ENCODE assay signal across 8 cellular contexts in the genomic region with DNA sequence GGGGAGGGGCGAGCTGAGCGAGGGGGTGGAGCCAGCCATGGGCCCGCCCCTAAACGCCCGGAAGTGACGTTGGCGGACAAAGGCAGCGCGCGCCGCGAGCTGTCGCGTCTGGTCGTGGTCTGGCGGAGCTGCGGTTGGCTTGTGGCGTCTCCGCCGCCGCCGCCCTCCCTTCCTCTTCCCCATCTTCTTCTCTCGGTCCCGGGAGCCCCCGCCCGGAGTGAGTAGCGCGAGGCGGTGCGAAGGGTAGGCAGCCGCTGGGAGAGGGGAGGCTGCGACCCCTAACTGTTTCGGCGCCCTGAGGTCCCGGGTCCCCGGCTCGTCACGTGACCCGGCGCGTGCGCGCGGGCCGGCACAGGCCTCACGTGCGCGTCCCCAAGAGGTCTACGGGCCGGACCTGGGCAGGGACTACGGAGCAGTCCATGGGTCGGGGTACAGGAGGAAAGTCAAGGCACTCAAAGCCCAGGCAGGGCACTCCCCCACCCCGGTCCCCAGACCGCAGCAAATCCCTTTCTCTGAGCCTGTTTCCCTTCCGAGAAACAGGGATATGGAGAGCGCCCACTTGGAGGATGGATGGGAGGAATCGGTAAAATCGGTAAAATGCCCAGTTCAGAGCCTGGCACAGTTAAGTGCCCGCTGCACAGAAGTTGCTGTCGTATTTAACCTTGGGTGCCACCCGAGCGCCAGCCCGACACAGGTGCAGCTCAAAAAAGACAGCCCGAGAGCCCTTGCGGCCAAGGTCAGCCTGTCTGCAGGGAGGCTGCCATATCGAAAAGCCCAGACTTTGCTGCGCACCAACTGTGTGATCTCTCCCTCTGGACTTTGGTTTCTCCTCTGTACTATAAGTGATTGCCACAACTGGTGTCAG. TPM values are rescaled to one million over a fixed set of nuclear protein-coding genes. Genes with fewer than 3 reads are reported as not detected.
DNase-seq lines count a peak whose midpoint lies in the region; ATAC-seq, FAIRE-seq and TF ChIP-seq lines count a peak whose summit lies in the region.

A gene with protein sequence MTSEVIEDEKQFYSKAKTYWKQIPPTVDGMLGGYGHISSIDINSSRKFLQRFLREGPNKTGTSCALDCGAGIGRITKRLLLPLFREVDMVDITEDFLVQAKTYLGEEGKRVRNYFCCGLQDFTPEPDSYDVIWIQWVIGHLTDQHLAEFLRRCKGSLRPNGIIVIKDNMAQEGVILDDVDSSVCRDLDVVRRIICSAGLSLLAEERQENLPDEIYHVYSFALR (plus strand): TSS at position 85 of the 865 bp plus-strand sequence. CDS start 6,541 bp downstream, outside the sequence.

- H3K4me3 ChIP-seq in GM12875 (ENCODE audit: low read depth, low read length) (peak within 1 kb of the TSS; percentile 90), left ventricle myocardium inferior (peak within 1 kb of the TSS; percentile 85), psoas muscle (peak within 1 kb of the TSS; percentile 76)

- H3K36me3 ChIP-seq in left ventricle myocardium inferior (no peaks in the 10 kb centered on the region), psoas muscle (ENCODE audit: insufficient read depth in 1 of 2, low read depth in 1 of 2) (no peaks in the 10 kb centered on the region)

- H3K27ac ChIP-seq in left ventricle myocardium inferior (replicated peaks), result peak within 1 kb of the TSS; percentile 96
- H3K27ac ChIP-seq in psoas muscle, result peak within 1 kb of the TSS; percentile 93

- peaks cover 6% of the 10 kb centered on the region for H3K27me3 Mint-ChIP-seq in T-helper 1 cell treated with Interleukin-12 subunit alpha and Interleukin-12 subunit beta and Interleukin-4 antibody, amounts not matched to agents 30 μg/mL and 1 μg/mL, for 36 hours (ENCODE audit: low read depth)

- peak within 1 kb of the TSS; percentile 88 for H3K4me3 Mint-ChIP-seq in T-helper 1 cell treated with Interleukin-12 subunit alpha and Interleukin-12 subunit beta and Interleukin-4 antibody, amounts not matched to agents 30 μg/mL and 1 μg/mL, for 36 hours

- no peak for TF ChIP-seq CTCF in GM12875 (IDR thresholded peaks at IDR 0.05; ENCODE audit: borderline replicate concordance, insufficient read depth, low read depth, low read length)
- TF ChIP-seq CTCF in left ventricle myocardium inferior (IDR thresholded peaks at IDR 0.05; ENCODE audit: borderline replicate concordance), result no peak
- no peak for TF ChIP-seq CTCF in psoas muscle (IDR thresholded peaks at IDR 0.05)

- WGBS in psoas muscle, 3 donors, result 0 to 1% (median 0%) methylated on average over 63 to 67 of the region's 67 CpGs

- DNase-seq in NCI-H1105 treated with DMSO at 0.1 percent for 48 hours (lab: John Stamatoyannopoulos, UW) (peak; percentile 71), amniotic epithelial cell (ENCODE audit: low read depth) (peak; percentile 62), left ventricle myocardium inferior (peak; percentile 87), psoas muscle (peak; percentile 87 to 94), urothelium cell line (ENCODE audit: low spot score) (peak; percentile 90)

- H3K27ac Mint-ChIP-seq in T-helper 1 cell treated with Interleukin-12 subunit alpha and Interleukin-12 subunit beta and Interleukin-4 antibody, amounts not matched to agents 30 μg/mL and 1 μg/mL, for 36 hours, result peak within 1 kb of the TSS; percentile 96

- FAIRE-seq in urothelium cell line (lab: Jason Lieb, UNC), result no peak

- intact Hi-C loops in left ventricle myocardium inferior (cut with micrococcal nuclease) (no loop called here), psoas muscle (cut with DNase I) (loop anchor here in 1 of 2 donors (2.0 kb wide), 1 partner anchor 14 kb away; no protein-coding TSS in a partner anchor)

- H3K9me3 Mint-ChIP-seq in T-helper 1 cell treated with Interleukin-12 subunit alpha and Interleukin-12 subunit beta and Interleukin-4 antibody, amounts not matched to agents 30 μg/mL and 1 μg/mL, for 36 hours, result no peaks in the 10 kb centered on the region

- H3K4me1 Mint-ChIP-seq in T-helper 1 cell treated with Interleukin-12 subunit alpha and Interleukin-12 subunit beta and Interleukin-4 antibody, amounts not matched to agents 30 μg/mL and 1 μg/mL, for 36 hours (ENCODE audit: low read depth), result peaks cover 30% of the 10 kb centered on the region

- no peaks in the 10 kb centered on the region for H3K9me3 ChIP-seq in left ventricle myocardium inferior (replicated peaks)
- no peaks in the 10 kb centered on the region for H3K9me3 ChIP-seq in psoas muscle

- ATAC-seq in HG02642 (IDR thresholded peaks at IDR 0.05; ENCODE audit: poor library complexity, unreplicated experiment) (peak; percentile 79), psoas muscle (peak; percentile 94 to 96 (median 96))

- H3K4me1 ChIP-seq in left ventricle myocardium inferior, result peaks cover 62% of the 10 kb centered on the region
- H3K4me1 ChIP-seq in psoas muscle, result peaks cover 41% of the 10 kb centered on the region

- H3K36me3 Mint-ChIP-seq in T-helper 1 cell treated with Interleukin-12 subunit alpha and Interleukin-12 subunit beta and Interleukin-4 antibody, amounts not matched to agents 30 μg/mL and 1 μg/mL, for 36 hours (ENCODE audit: low read depth), result peaks cover 4% of the 10 kb centered on the region

- H3K27me3 ChIP-seq in left ventricle myocardium inferior (ENCODE audit: low read depth) (peaks cover 8% of the 10 kb centered on the region), psoas muscle (ENCODE audit: insufficient read depth in 3 of 3, low read length in 2 of 3) (peaks cover 0 to 7% (median 2%) of the 10 kb centered on the region in 3 donors)

RNA-seq across cellular contexts. Expression of the gene that starts here (rescaled TPM):
- total RNA-seq in left ventricle myocardium inferior, result 63.4 TPM
- 10 to 100 TPM; 67.5 to 98.2 (median 72.0) TPM for total RNA-seq in psoas muscle
- polyA plus RNA-seq in psoas muscle, result 100 to 1,000 TPM in 2 of 3 donors, 10 to 100 TPM in 1; 92.9 to 178 (median 112) TPM

Comparison
In these comparisons a context has a peak if more than half of its experiments do, and no peak if none do; other contexts are left out.
1. Peak in every context shown above with its lines: DNase-seq, ATAC-seq, H3K4me3 ChIP-seq and H3K27ac ChIP-seq.